In the genomic region with DNA sequence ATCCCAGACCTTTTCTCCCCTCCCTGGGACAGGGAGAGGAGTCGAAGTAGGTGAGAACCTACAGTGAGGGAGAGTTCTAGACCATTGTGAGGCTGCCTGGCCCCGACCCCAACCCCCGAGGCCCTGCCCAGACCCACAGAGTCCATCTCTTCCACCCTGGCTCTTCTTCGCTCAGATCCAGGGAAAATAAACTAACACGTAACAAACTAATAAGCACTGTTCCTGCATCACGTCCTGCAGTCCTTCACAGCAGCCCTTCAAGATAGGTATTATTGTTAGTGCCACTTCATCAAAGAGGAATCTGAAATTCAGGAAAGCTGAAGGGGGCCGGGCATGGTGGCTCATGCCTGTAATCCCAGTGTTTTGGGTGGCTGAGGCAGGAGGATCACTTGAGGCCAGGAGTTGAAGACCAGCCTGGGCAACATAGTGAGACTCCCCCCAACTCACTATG, we compare ENCODE assay signal across 2 cellular contexts.
TF ChIP-seq lines count a peak whose summit lies in the region.

A gene with protein sequence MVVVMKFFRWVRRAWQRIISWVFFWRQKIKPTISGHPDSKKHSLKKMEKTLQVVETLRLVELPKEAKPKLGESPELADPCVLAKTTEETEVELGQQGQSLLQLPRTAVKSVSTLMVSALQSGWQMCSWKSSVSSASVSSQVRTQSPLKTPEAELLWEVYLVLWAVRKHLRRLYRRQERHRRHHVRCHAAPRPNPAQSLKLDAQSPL (minus strand): TSS at position 51 of the 451 bp plus-strand sequence. CDS start 235 bp downstream, outside the sequence.

TF ChIP-seq in endothelial cell of umbilical vein, 7 proteins besides CTCF, POLR2A, EP300 and RAD21:
- TF ChIP-seq POLR2AphosphoS5 (IDR thresholded peaks at IDR 0.05; ENCODE audit: insufficient read depth, low read depth, low read length) (no peak), EZH2 (IDR thresholded peaks at IDR 0.05; ENCODE audit: borderline replicate concordance, low read depth, low read length, severe bottlenecking) (no peak), MYC (IDR thresholded peaks at IDR 0.05; ENCODE audit: low read depth, low read length) (no peak), GATA2 (IDR thresholded peaks at IDR 0.05; ENCODE audit: insufficient read depth, insufficient read length, low read depth, low read length) (no peak), JUN (IDR thresholded peaks at IDR 0.05; ENCODE audit: borderline replicate concordance, insufficient read depth, insufficient read length, low read depth) (no peak), FOS (IDR thresholded peaks at IDR 0.05; ENCODE audit: borderline replicate concordance, insufficient read depth, low read length) (no peak)
- TF ChIP-seq, protein P1, sequence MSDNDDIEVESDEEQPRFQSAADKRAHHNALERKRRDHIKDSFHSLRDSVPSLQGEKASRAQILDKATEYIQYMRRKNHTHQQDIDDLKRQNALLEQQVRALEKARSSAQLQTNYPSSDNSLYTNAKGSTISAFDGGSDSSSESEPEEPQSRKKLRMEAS (IDR thresholded peaks at IDR 0.05; ENCODE audit: insufficient read depth, insufficient read length), result no peak

TF ChIP-seq in GM12891, 5 proteins besides CTCF, POLR2A, EP300 and RAD21:
- TF ChIP-seq SPI1 (IDR thresholded peaks at IDR 0.05; ENCODE audit: low read depth, low read length) (no peak), POU2F2 (IDR thresholded peaks at IDR 0.05; ENCODE audit: low read depth, low read length) (no peak), POLR2AphosphoS5 (IDR thresholded peaks at IDR 0.05; ENCODE audit: low read depth, low read length) (no peak), TAF1 (IDR thresholded peaks at IDR 0.05; ENCODE audit: low read depth, low read length) (no peak), PAX5 (IDR thresholded peaks at IDR 0.05; ENCODE audit: insufficient read depth, low read length, severe bottlenecking) (no peak)
